In the genomic region with DNA sequence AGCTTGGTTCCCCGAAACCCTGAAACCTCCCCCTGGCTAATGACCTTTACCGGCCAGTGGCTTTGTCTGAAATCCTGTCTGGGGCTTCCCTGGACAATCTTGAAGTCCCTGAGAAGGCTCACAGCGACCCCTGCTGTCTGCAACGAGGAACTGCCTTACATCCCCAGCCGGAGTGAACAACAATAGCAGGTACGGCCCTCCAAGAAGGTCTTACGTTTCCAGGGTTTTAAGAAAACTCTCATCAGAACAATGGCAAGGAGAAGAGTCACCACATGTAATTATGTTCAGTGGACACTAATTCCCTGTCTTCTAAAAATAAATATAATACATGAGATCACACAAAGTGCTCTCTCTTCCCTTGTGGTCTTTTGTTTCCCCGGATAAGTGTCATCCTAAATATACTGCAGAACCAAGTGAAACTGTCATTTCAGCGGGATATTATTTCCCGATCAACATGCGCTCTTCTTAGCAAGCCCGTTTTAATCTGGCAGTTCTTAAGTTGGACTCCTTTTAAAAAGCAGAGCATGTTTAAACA, we compare ENCODE assay signal across 8 cellular contexts. TPM values are rescaled to one million over a fixed set of nuclear protein-coding genes. Genes with fewer than 3 reads are reported as not detected.
DNase-seq lines count a peak whose midpoint lies in the region; ATAC-seq and TF ChIP-seq lines count a peak whose summit lies in the region.

No MANE protein-coding gene starts in this region.

- H3K36me3 Mint-ChIP-seq in Calu3 (ENCODE audit: insufficient read depth, unreplicated experiment) (no peaks in the 10 kb centered on the region), naive B cell (peaks cover 10 to 13% of the 10 kb centered on the region in 2 donors)
- peaks cover 5% of the 10 kb centered on the region for H3K36me3 Mint-ChIP-seq in activated CD8-positive, alpha-beta memory T cell treated with anti-CD3 and anti-CD28 coated beads, Interleukin-2, amount 10 ng/mL, durations not matched to agents 7 days and 5 days

- no peak for TF ChIP-seq POLR2A in erythroblast (IDR thresholded peaks at IDR 0.05; ENCODE audit: low read length)

- BruUV-seq in Calu3 (replicated peaks; lab: Mats Ljungman, UMichigan) = no TSS peak

- H3K27ac Mint-ChIP-seq in Calu3 (ENCODE audit: unreplicated experiment) (no peak overlapping the region), naive B cell (no peak overlapping the region)
- no peak overlapping the region for H3K27ac Mint-ChIP-seq in activated CD8-positive, alpha-beta memory T cell treated with anti-CD3 and anti-CD28 coated beads, Interleukin-2, amount 10 ng/mL, durations not matched to agents 7 days and 5 days

- intact Hi-C loops in Calu3 (cut with micrococcal nuclease; ENCODE audit: unreplicated experiment) = loop anchor here (1.0 to 10.0 kb wide), 5 partner anchors 148 to 600 kb away; no protein-coding TSS in a partner anchor

- peak; percentile 47 for ATAC-seq in HG03571 (IDR thresholded peaks at IDR 0.05; ENCODE audit: unreplicated experiment)
- ATAC-seq in activated CD8-positive, alpha-beta memory T cell treated with anti-CD3 and anti-CD28 coated beads, Interleukin-2, amount 10 ng/mL, durations not matched to agents 7 days and 5 days = peak; percentile 61
- no peak for ATAC-seq in naive B cell (ENCODE audit: low read depth in 2 of 2)
- no peak for ATAC-seq in GM21717 (IDR thresholded peaks at IDR 0.05; ENCODE audit: unreplicated experiment)

- H3K9me3 Mint-ChIP-seq in Calu3 (ENCODE audit: low read depth, unreplicated experiment) (no peaks in the 10 kb centered on the region), naive B cell (no peaks in the 10 kb centered on the region)
- H3K9me3 Mint-ChIP-seq in activated CD8-positive, alpha-beta memory T cell treated with anti-CD3 and anti-CD28 coated beads, Interleukin-2, amount 10 ng/mL, durations not matched to agents 7 days and 5 days (ENCODE audit: low read depth) = no peaks in the 10 kb centered on the region

- H3K4me1 Mint-ChIP-seq in Calu3 (ENCODE audit: low read depth, unreplicated experiment) (no peaks in the 10 kb centered on the region), naive B cell (no peaks in the 10 kb centered on the region)
- H3K4me1 Mint-ChIP-seq in activated CD8-positive, alpha-beta memory T cell treated with anti-CD3 and anti-CD28 coated beads, Interleukin-2, amount 10 ng/mL, durations not matched to agents 7 days and 5 days = no peaks in the 10 kb centered on the region

- peak; percentile 63 for TF ChIP-seq CTCF in Calu3 (IDR thresholded peaks at IDR 0.05; ENCODE audit: unreplicated experiment)

- DNase-seq in Calu3 = peak; percentile 79
- peak; percentile 13 for DNase-seq in NCI-H82 treated with DMSO at 0.1 percent for 48 hours (lab: John Stamatoyannopoulos, UW; ENCODE audit: unreplicated experiment)
- peak; percentile 64 for DNase-seq in activated CD8-positive, alpha-beta memory T cell treated with anti-CD3 and anti-CD28 coated beads, Interleukin-2, amount 10 ng/mL, durations not matched to agents 7 days and 5 days
- DNase-seq in erythroblast (lab: John Stamatoyannopoulos, UW) = peak; percentile 68 to 81
- peak; percentile 6 for DNase-seq in naive B cell
- DNase-seq in stimulated activated naive CD4-positive, alpha-beta T cell treated with Interleukin-2 at 50 U/mL for 16 hours (lab: John Stamatoyannopoulos, UW) = peak; percentile 45

- CTCF ChIA-PET in Calu3 (lab: Charles Lee) = no interaction called here
- CTCF ChIA-PET in activated CD8-positive, alpha-beta memory T cell treated with anti-CD3 and anti-CD28 coated beads, Interleukin-2, amount 10 ng/mL, durations not matched to agents 7 days and 5 days (lab: Charles Lee) = interaction anchor here (0.5 to 1.6 kb wide), 8 partner anchors 9 to 450 kb away, joined by 3 read pairs; no protein-coding TSS in a partner anchor

- H3K4me3 Mint-ChIP-seq in Calu3 (ENCODE audit: low read depth, unreplicated experiment) = no peak overlapping the region
- no peak overlapping the region for H3K4me3 Mint-ChIP-seq in activated CD8-positive, alpha-beta memory T cell treated with anti-CD3 and anti-CD28 coated beads, Interleukin-2, amount 10 ng/mL, durations not matched to agents 7 days and 5 days
- H3K4me3 Mint-ChIP-seq in naive B cell = no peak overlapping the region

- H3K27me3 Mint-ChIP-seq in Calu3 (ENCODE audit: unreplicated experiment) = no peaks in the 10 kb centered on the region
- no peaks in the 10 kb centered on the region for H3K27me3 Mint-ChIP-seq in activated CD8-positive, alpha-beta memory T cell treated with anti-CD3 and anti-CD28 coated beads, Interleukin-2, amount 10 ng/mL, durations not matched to agents 7 days and 5 days
- no peaks in the 10 kb centered on the region for H3K27me3 Mint-ChIP-seq in naive B cell

RNA-seq across cellular contexts. Expression of a gene that starts 53.3 kb away (rescaled TPM):
- 47.2 and 47.8 TPM in 2 replicates for total RNA-seq in Calu3 (2022)
- total RNA-seq in activated CD8-positive, alpha-beta memory T cell treated with anti-CD3 and anti-CD28 coated beads, Interleukin-2, amount 10 ng/mL, durations not matched to agents 7 days and 5 days = 10 to 100 TPM; 39.8 to 55.7 TPM
- polyA plus RNA-seq in naive B cell (ENCODE audit: low read depth in 6 of 6) = 10 to 100 TPM in 3 of 6 donors, 1 to 10 TPM in 3; 5.6 to 18.9 (median 10.5) TPM

Comparison
In these comparisons a context has a peak if more than half of its experiments do, and no peak if none do; other contexts are left out.
1. DNase-seq: peak in every context shown above with its lines; median percentile 79 in Calu3; 74 in erythroblast; 64 in activated CD8-positive, alpha-beta memory T cell treated with anti-CD3 and anti-CD28 coated beads, Interleukin-2, amount 10 ng/mL, durations not matched to agents 7 days and 5 days; 45 in stimulated activated naive CD4-positive, alpha-beta T cell treated with Interleukin-2 at 50 U/mL for 16 hours; 13 in NCI-H82 treated with DMSO at 0.1 percent for 48 hours; 6 in naive B cell.
2. ATAC-seq: peak in HG03571 (single experiment) and activated CD8-positive, alpha-beta memory T cell treated with anti-CD3 and anti-CD28 coated beads, Interleukin-2, amount 10 ng/mL, durations not matched to agents 7 days and 5 days (single experiment); none in naive B cell (0 of 2) and GM21717 (single experiment).